In the genomic region with DNA sequence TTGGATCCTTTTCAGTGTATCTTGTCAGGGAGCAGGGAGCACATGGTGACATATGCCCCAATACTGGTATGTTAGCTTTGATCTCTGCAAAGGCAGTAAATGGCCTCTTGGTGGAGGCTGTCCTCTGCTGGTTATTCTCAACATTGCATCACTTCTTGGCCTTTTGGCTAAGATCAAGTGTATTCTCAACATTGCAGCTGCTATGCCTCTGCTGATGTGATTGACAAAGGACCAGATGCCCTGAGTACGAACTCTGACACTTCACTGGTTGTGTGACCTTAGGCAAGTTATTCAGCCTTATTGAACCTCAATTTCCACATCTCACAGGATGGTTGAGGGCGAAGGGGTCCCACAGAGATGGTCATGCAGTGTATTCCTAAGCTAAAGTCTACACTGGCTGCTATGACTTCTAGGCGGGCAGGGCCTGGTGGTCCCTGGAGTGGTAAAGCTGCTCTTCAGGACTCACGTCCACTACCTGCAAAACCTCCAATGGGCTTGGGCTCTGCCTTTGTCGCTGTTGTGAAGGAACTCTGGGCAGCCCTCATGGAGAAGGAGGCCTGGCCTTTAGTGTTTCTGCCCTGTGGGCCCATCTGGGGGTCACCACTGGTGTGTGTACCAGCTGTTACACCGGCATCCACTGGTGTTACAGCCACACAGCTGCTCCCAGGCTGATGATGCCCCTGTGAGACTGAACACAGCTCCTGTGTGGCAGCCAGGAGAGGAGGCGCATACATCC, we compare ENCODE assay signal across 8 cellular contexts.
DNase-seq lines count a peak whose midpoint lies in the region; ATAC-seq, FAIRE-seq and TF ChIP-seq lines count a peak whose summit lies in the region.

No MANE protein-coding gene starts in this region.

- H3K9ac ChIP-seq in endodermal cell (ENCODE audit: extremely low read depth, low read length, poor library complexity, severe bottlenecking) (peak overlapping the region; percentile 8), mesenchymal stem cell (ENCODE audit: low read length) (peak overlapping the region; percentile 74)

- H4K91ac ChIP-seq in mesenchymal stem cell (ENCODE audit: low read length), result peak overlapping the region; percentile 92

- H3K23ac ChIP-seq in mesenchymal stem cell (ENCODE audit: low read length in 2 of 2), result no peak overlapping the region

- peak; percentile 99 for TF ChIP-seq CTCF in AG09309 (IDR thresholded peaks at IDR 0.05; ENCODE audit: control insufficient read depth, insufficient read depth, low read depth, low read length, missing control alignments)
- peak; percentile 55 for TF ChIP-seq CTCF in activated B cell treated with CpG ODN at 0.5 μM for 24 hours (IDR thresholded peaks at IDR 0.05)
- peak; percentile 98 for TF ChIP-seq CTCF in endodermal cell (conservative IDR thresholded peaks at IDR 0.05)

- POLR2A ChIA-PET in activated B cell treated with CpG ODN at 0.5 μM for 24 hours (lab: Charles Lee), result interaction anchor here (0.6 to 1.6 kb wide), 9 partner anchors 32 to 206 kb away, joined by 3 to 13 read pairs (median 3); partner anchors contain the start of gene BCAR3

- peak overlapping the region; percentile 55 for H2AK5ac ChIP-seq in mesenchymal stem cell (ENCODE audit: low read length, severe bottlenecking)

- H3K36me3 ChIP-seq in endodermal cell (ENCODE audit: control insufficient read depth, insufficient read depth, low read length) (no peaks in the 10 kb centered on the region), mesenchymal stem cell (ENCODE audit: control insufficient read depth in 1 of 2, insufficient read depth in 2 of 2, low read depth in 1 of 2, low read length in 2 of 2) (no peaks in the 10 kb centered on the region)

- H3K27ac ChIP-seq in endodermal cell (ENCODE audit: low read depth, low read length), result no peak overlapping the region
- H3K27ac ChIP-seq in mesenchymal stem cell (ENCODE audit: low read length, poor library complexity, severe bottlenecking), result no peak overlapping the region

- H4K8ac ChIP-seq in mesenchymal stem cell (ENCODE audit: low read length), result peak overlapping the region; percentile 73

- H3K18ac ChIP-seq in mesenchymal stem cell (ENCODE audit: low read depth in 1 of 2, low read length in 2 of 2), result peak overlapping the region; percentile 15 to 80

- CTCF ChIA-PET in activated B cell treated with CpG ODN at 0.5 μM for 24 hours (lab: Charles Lee), result interaction anchor here (0.6 to 13.4 kb wide), 48 partner anchors 11 to 735 kb away, joined by 3 to 458 read pairs (median 4); partner anchors contain the start of genes BCAR3 and MTF2

- peak overlapping the region in 1 of 2 experiments; percentile 44 for H3K14ac ChIP-seq in mesenchymal stem cell (ENCODE audit: low read length in 2 of 2)

- peak overlapping the region; percentile 6 for H2AFZ ChIP-seq in mesenchymal stem cell (ENCODE audit: low read depth, low read length)

- peaks cover 6% of the 10 kb centered on the region for H3K79me1 ChIP-seq in mesenchymal stem cell (replicated peaks; ENCODE audit: low read length, poor library complexity, severe bottlenecking)

- FAIRE-seq in GM18507 (lab: Jason Lieb, UNC), result peak; percentile 86

- H3K4me3 Mint-ChIP-seq in activated B cell treated with CpG ODN at 0.5 μM for 24 hours (no peak overlapping the region), endodermal cell (no peak overlapping the region)

- H3K27me3 Mint-ChIP-seq in activated B cell treated with CpG ODN at 0.5 μM for 24 hours, result no peaks in the 10 kb centered on the region
- H3K27me3 Mint-ChIP-seq in endodermal cell (ENCODE audit: insufficient read depth), result no peaks in the 10 kb centered on the region

- no peak overlapping the region for H3K4me3 ChIP-seq in AG09309 (ENCODE audit: control insufficient read depth, low read depth, low read length)
- no peak overlapping the region for H3K4me3 ChIP-seq in endodermal cell (ENCODE audit: low read length)
- H3K4me3 ChIP-seq in mesenchymal stem cell (ENCODE audit: insufficient read depth in 1 of 2, low read depth in 1 of 2, low read length in 2 of 2), result no peak overlapping the region

- H2BK120ac ChIP-seq in mesenchymal stem cell (ENCODE audit: low read depth, low read length), result peak overlapping the region; percentile 98

- WGBS in endodermal cell (ENCODE audit: insufficient coverage in 1 of 2, insufficient read length in 1 of 2), 2 experiments, result 74 to 76% methylated on average over 5 to 7 of the region's 7 CpGs
- WGBS in mesenchymal stem cell, result 80% methylated on average over 7 of the region's 7 CpGs

- no peak overlapping the region for H3K4me2 ChIP-seq in mesenchymal stem cell (ENCODE audit: low read length, poor library complexity, severe bottlenecking)

- ATAC-seq in HG03378 (IDR thresholded peaks at IDR 0.05; ENCODE audit: unreplicated experiment) (peak; percentile 70), activated B cell treated with CpG ODN at 0.5 μM for 24 hours (ENCODE audit: low read depth) (peak; percentile 97)

- H3K4ac ChIP-seq in mesenchymal stem cell (ENCODE audit: low read depth in 1 of 2, low read length in 2 of 2), result peak overlapping the region; percentile 80 to 89

- H3K27ac Mint-ChIP-seq in activated B cell treated with CpG ODN at 0.5 μM for 24 hours, result no peak overlapping the region
- peak overlapping the region; percentile 92 for H3K27ac Mint-ChIP-seq in endodermal cell

- H2BK12ac ChIP-seq in mesenchymal stem cell (ENCODE audit: low read length in 2 of 2), result peak overlapping the region; percentile 96 to 98

- H3K36me3 Mint-ChIP-seq in activated B cell treated with CpG ODN at 0.5 μM for 24 hours (ENCODE audit: low read depth) (no peaks in the 10 kb centered on the region), endodermal cell (ENCODE audit: low read depth) (peaks cover 1% of the 10 kb centered on the region)

- H3K9me3 ChIP-seq in endodermal cell (ENCODE audit: control insufficient read depth, low read length), result no peaks in the 10 kb centered on the region
- H3K9me3 ChIP-seq in mesenchymal stem cell (ENCODE audit: control insufficient read depth, low read length), result no peaks in the 10 kb centered on the region

- H3K4me1 ChIP-seq in endodermal cell (ENCODE audit: control insufficient read depth, insufficient read depth, low read length) (peaks cover 37% of the 10 kb centered on the region), mesenchymal stem cell (ENCODE audit: control insufficient read depth, insufficient read depth, low read depth, low read length) (peaks cover 12% of the 10 kb centered on the region)

- intact Hi-C loops in activated B cell treated with CpG ODN at 0.5 μM for 24 hours (cut with micrococcal nuclease), result loop anchor here (1.0 kb wide), 8 partner anchors 30 to 510 kb away; no protein-coding TSS in a partner anchor

- H2BK5ac ChIP-seq in mesenchymal stem cell (ENCODE audit: low read depth, low read length, poor library complexity, severe bottlenecking), result no peak overlapping the region

- no peaks in the 10 kb centered on the region for H3K9me3 Mint-ChIP-seq in activated B cell treated with CpG ODN at 0.5 μM for 24 hours
- no peaks in the 10 kb centered on the region for H3K9me3 Mint-ChIP-seq in endodermal cell

- H2BK15ac ChIP-seq in mesenchymal stem cell (ENCODE audit: low read depth, poor library complexity, severe bottlenecking), result peak overlapping the region; percentile 15

- DNase-seq in AG09309 (ENCODE audit: low read depth) (peak; percentile 54), GM18507 (ENCODE audit: extremely low spot score, insufficient read length, low read depth) (peak; percentile 42), NCI-H345 (lab: John Stamatoyannopoulos, UW) (peak; percentile 58), activated B cell treated with CpG ODN at 0.5 μM for 24 hours (no peak), endodermal cell (peak; percentile 90), mesenchymal stem cell (peak; percentile 85), stromal cell of bone marrow (ENCODE audit: low read depth) (peak; percentile 59)

- H3K4me1 Mint-ChIP-seq in activated B cell treated with CpG ODN at 0.5 μM for 24 hours, result peaks cover 16% of the 10 kb centered on the region
- peaks cover 78% of the 10 kb centered on the region for H3K4me1 Mint-ChIP-seq in endodermal cell

- H3K27me3 ChIP-seq in endodermal cell (ENCODE audit: control insufficient read depth, insufficient read depth, low read length, poor library complexity, severe bottlenecking) (no peaks in the 10 kb centered on the region), mesenchymal stem cell (ENCODE audit: control insufficient read depth in 1 of 2, insufficient read depth in 1 of 2, low read length in 2 of 2) (no peaks in the 10 kb centered on the region)
